In the genomic region with DNA sequence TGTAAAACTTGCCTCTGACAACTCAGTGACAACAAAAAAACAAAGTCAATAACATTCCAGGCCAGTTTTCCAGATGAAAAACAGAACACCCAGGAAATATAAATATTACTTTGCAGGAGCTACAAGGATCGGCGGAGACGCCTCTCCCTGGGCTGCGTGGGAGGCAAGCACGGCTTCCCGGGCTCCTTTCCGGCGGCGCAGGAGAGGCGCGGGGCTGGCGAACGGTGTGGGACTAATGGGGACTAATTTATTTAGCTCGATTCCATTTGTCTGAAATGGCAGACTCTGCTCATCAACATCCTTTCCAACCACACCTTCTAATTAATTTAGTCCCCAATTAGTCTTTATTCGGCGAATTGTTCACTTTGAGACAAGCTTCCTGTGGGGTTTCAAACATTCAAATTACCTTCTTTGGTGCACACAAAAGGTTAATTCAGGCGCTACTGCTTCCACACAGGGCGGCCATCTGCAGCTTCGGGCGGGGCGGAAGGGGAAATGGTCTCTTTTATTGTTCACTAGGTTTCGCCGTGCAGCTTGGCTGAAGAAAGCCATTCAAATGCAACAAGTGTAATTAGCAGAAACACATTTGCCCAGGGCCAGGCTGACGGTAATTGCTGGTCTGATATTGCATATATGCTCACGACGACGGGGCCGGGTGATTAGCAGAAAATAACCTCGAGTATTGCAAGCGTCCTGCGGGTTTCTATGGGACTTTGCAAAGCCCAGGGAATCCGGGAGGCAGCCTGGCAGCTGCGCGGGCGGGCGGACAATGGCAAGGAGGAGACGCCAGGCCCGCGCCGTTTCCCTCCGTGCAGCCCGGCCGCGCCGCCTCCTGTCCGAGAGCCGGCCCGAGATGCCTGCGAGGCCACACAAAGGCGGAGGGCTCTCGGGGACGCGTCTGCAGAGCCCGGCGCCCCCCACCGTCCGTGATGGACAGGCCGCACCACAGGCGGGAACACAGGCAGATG, we compare ENCODE assay signal across 12 cellular contexts.
DNase-seq lines count a peak whose midpoint lies in the region; ATAC-seq and TF ChIP-seq lines count a peak whose summit lies in the region.
"Had no signal": no experiment of that assay in that cellular context is flagged by ENCODE, and none has a peak within 500 bp of the region (broad histone marks: within the 10 kb centered on the region; RNA-seq: fewer than 3 reads in every experiment).

No MANE protein-coding gene starts in this region.

- H2AFZ ChIP-seq in neuronal stem cell (ENCODE audit: low read length) = peak overlapping the region; percentile 74

- ATAC-seq in GM19467 (IDR thresholded peaks at IDR 0.05; ENCODE audit: unreplicated experiment) = no peak

- intact Hi-C loops in head of caudate nucleus (cut with DNase I) = no loop called here

- H2AK5ac ChIP-seq in neuronal stem cell (ENCODE audit: low read depth, low read length) = no peak overlapping the region

- peak; percentile 44 for DNase-seq in BE2C
- peak; percentile 99 for DNase-seq in NCI-H748 (lab: John Stamatoyannopoulos, UW; ENCODE audit: unreplicated experiment)
- DNase-seq in head of caudate nucleus = peak in 40 of 42 donors; percentile 42 to 84 (median 66)
- DNase-seq in neuronal stem cell (ENCODE audit: low spot score) = peak; percentile 83
- no peak for DNase-seq in T-helper 9 cell
- no peak for DNase-seq in effector memory CD4-positive, alpha-beta T cell
- no peak for DNase-seq in stimulated activated CD4-positive, alpha-beta T cell treated with anti-CD3 and anti-CD28 coated beads, Interleukin-2, amount 100 ng/mL, for 24 hours
- DNase-seq: activated gamma-delta T cell treated with Interleukin-2 at 50 U/mL for 16 hours, NCI-H1694 treated with DMSO at 0.1 percent for 48 hours, NCI-H526 treated with DMSO at 0.1 percent for 48 hours had no signal

- H2BK5ac ChIP-seq in neuronal stem cell (ENCODE audit: low read length) = peak overlapping the region; percentile 56

- no peak overlapping the region for H3K4ac ChIP-seq in neuronal stem cell (ENCODE audit: low read length)

- H3K36me3 ChIP-seq in BE2C = no peaks in the 10 kb centered on the region
- H3K36me3 ChIP-seq in neuronal stem cell (replicated peaks in 1 of 2; ENCODE audit: control insufficient read depth in 2 of 2, insufficient read depth in 2 of 2, low read length in 2 of 2) = no peaks in the 10 kb centered on the region
- H3K36me3 ChIP-seq in effector memory CD4-positive, alpha-beta T cell (ENCODE audit: control insufficient read depth, insufficient read depth, low read length) = no peaks in the 10 kb centered on the region

- H3K27me3 ChIP-seq in BE2C (no peaks in the 10 kb centered on the region), neuronal stem cell (ENCODE audit: control insufficient read depth in 3 of 3, insufficient read depth in 3 of 3, low read depth in 1 of 3, low read length in 3 of 3) (peaks cover 0 to 2% (median 0%) of the 10 kb centered on the region in 3 experiments)
- no peaks in the 10 kb centered on the region for H3K27me3 ChIP-seq in effector memory CD4-positive, alpha-beta T cell (replicated peaks; ENCODE audit: control insufficient read depth, insufficient read depth, low read length, poor library complexity, severe bottlenecking)

- H2BK15ac ChIP-seq in neuronal stem cell (ENCODE audit: low read length) = no peak overlapping the region

- H3K4me2 ChIP-seq in neuronal stem cell (ENCODE audit: insufficient read depth, low read length, poor library complexity, severe bottlenecking) = peak overlapping the region; percentile 26
- H3K4me2 ChIP-seq: KMS-11 had no signal

- WGBS in neuronal stem cell (ENCODE audit: extremely low coverage in 2 of 2, insufficient read length in 2 of 2, insufficient replicate concordance in 1 of 2), 2 donors = no CpG with 5 or more reads among the region's 59 CpGs

- no peak overlapping the region for H3K23ac ChIP-seq in neuronal stem cell (ENCODE audit: low read depth, low read length, poor library complexity)

- H4K8ac ChIP-seq in neuronal stem cell (ENCODE audit: low read depth, low read length) = no peak overlapping the region

- H3K9ac ChIP-seq in neuronal stem cell (ENCODE audit: low read depth, low read length, poor library complexity) = no peak overlapping the region
- H3K9ac ChIP-seq: KMS-11 had no signal

- H3K4me3 ChIP-seq in BE2C (ENCODE audit: low read depth, low read length) = peak overlapping the region; percentile 43
- H3K4me3 ChIP-seq in neuronal stem cell (ENCODE audit: low read length in 2 of 2) = no peak overlapping the region
- H3K4me3 ChIP-seq in effector memory CD4-positive, alpha-beta T cell (ENCODE audit: insufficient read depth, low read depth, low read length, poor library complexity, severe bottlenecking) = no peak overlapping the region

- no peak overlapping the region for H2BK120ac ChIP-seq in neuronal stem cell (ENCODE audit: low read depth, low read length)

- peaks cover 3% of the 10 kb centered on the region for H3K9me3 ChIP-seq in BE2C
- H3K9me3 ChIP-seq in neuronal stem cell (replicated peaks in 1 of 2; ENCODE audit: control insufficient read depth in 2 of 2, insufficient read depth in 1 of 2, low read depth in 1 of 2, low read length in 2 of 2) = peaks cover 3 to 25% of the 10 kb centered on the region in 2 donors
- no peaks in the 10 kb centered on the region for H3K9me3 ChIP-seq in effector memory CD4-positive, alpha-beta T cell (ENCODE audit: control insufficient read depth, low read length)

- H3K18ac ChIP-seq in neuronal stem cell (ENCODE audit: low read length) = peak overlapping the region; percentile 72

- H3K79me1 ChIP-seq in neuronal stem cell (ENCODE audit: low read depth, low read length) = no peaks in the 10 kb centered on the region

- TF ChIP-seq CTCF in BE2C (IDR thresholded peaks at IDR 0.05; ENCODE audit: low read depth, low read length) = no peak

- H3K14ac ChIP-seq in neuronal stem cell (ENCODE audit: low read length) = no peak overlapping the region

- H3K27ac ChIP-seq in neuronal stem cell (replicated peaks; ENCODE audit: low read length) = peak overlapping the region; percentile 97
- no peak overlapping the region for H3K27ac ChIP-seq in effector memory CD4-positive, alpha-beta T cell (ENCODE audit: insufficient read depth, low read length, poor library complexity, severe bottlenecking)
- H3K27ac ChIP-seq: KMS-11 had no signal

- no peaks in the 10 kb centered on the region for H3K4me1 ChIP-seq in BE2C
- peaks cover 4 to 8% of the 10 kb centered on the region in 2 donors for H3K4me1 ChIP-seq in neuronal stem cell (ENCODE audit: control insufficient read depth in 2 of 2, insufficient read depth in 1 of 2, low read depth in 1 of 2, low read length in 2 of 2)
- no peaks in the 10 kb centered on the region for H3K4me1 ChIP-seq in effector memory CD4-positive, alpha-beta T cell (ENCODE audit: control insufficient read depth, insufficient read depth, low read length, poor library complexity, severe bottlenecking)

- no peak overlapping the region for H4K91ac ChIP-seq in neuronal stem cell (ENCODE audit: low read depth, low read length, poor library complexity)

- H2BK12ac ChIP-seq in neuronal stem cell (ENCODE audit: low read length) = no peak overlapping the region

Comparison
In these comparisons a context has a peak if more than half of its experiments do, and no peak if none do; other contexts are left out.
1. DNase-seq: peak in BE2C (single experiment), NCI-H748 (single experiment), head of caudate nucleus (40 of 42) and neuronal stem cell (single experiment); none in T-helper 9 cell (single experiment), effector memory CD4-positive, alpha-beta T cell (0 of 3) and stimulated activated CD4-positive, alpha-beta T cell treated with anti-CD3 and anti-CD28 coated beads, Interleukin-2, amount 100 ng/mL, for 24 hours (0 of 2).